Comparison of ENCODE assay signal across 23 cellular contexts in genomic region chr1:20728371-20729154, GRCh38. TPM values are rescaled to one million over a fixed set of nuclear protein-coding genes. Genes with fewer than 3 reads are reported as not detected.
DNase-seq lines count a peak whose midpoint lies in the region; ATAC-seq, FAIRE-seq and TF ChIP-seq lines count a peak whose summit lies in the region.
"Had no signal": no experiment of that assay in that cellular context is flagged by ENCODE, and none has a peak within 500 bp of the region (broad histone marks: within the 10 kb centered on the region; RNA-seq: fewer than 3 reads in every experiment).

No MANE protein-coding gene starts in this region.

- H3K4me3 Mint-ChIP-seq in activated CD4-positive, alpha-beta T cell treated with anti-CD3 and anti-CD28 coated beads, Interleukin-2, amount 10 ng/mL, durations not matched to agents 7 days and 5 days: no peak overlapping the region

- peaks cover 69% of the 10 kb centered on the region for H3K79me2 ChIP-seq in keratinocyte (ENCODE audit: control insufficient read depth, insufficient read depth, low read length)
- H3K79me2 ChIP-seq: parathyroid adenoma had no signal

- H3K4ac ChIP-seq in IMR-90 (ENCODE audit: low read depth, low read length): no peak overlapping the region

- H3K79me1 ChIP-seq in IMR-90 (ENCODE audit: low read depth in 1 of 2, low read length in 2 of 2): peaks cover 0 to 31% of the 10 kb centered on the region in 2 experiments; a peak in 2 of 4 replicates

- WGBS in IMR-90 (ENCODE audit: extremely low coverage in 2 of 2, insufficient read length in 1 of 2), 2 experiments: 74% methylated on average over 4 of the region's 9 CpGs; no CpG with 5 or more reads in 1 of the 2 experiments
- 83% methylated on average over 9 of the region's 9 CpGs for WGBS in testis, 2 donors

- no TSS peak for BruUV-seq in IMR-90 (replicated peaks; lab: Mats Ljungman, UMichigan)

- no peak overlapping the region for H3K56ac ChIP-seq in IMR-90 (ENCODE audit: extremely low read depth, insufficient read depth, low read length)

- H2BK120ac ChIP-seq in IMR-90 (ENCODE audit: low read depth, low read length): no peak overlapping the region

- H3K4me2 ChIP-seq in IMR-90 (ENCODE audit: low read depth, low read length) (no peak overlapping the region), keratinocyte (ENCODE audit: control insufficient read depth, extremely low read depth, insufficient read depth, low read depth, low read length) (peak overlapping the region; percentile 70)
- H3K4me2 ChIP-seq: smooth muscle cell had no signal

- H3K36me3 ChIP-seq in IMR-90 (ENCODE audit: control insufficient read depth, insufficient read depth, low read length): no peaks in the 10 kb centered on the region
- peaks cover 26 to 54% of the 10 kb centered on the region in 2 experiments for H3K36me3 ChIP-seq in keratinocyte (ENCODE audit: control insufficient read depth in 2 of 2, extremely low read depth in 1 of 2, insufficient read depth in 2 of 2, low read length in 2 of 2)
- H3K36me3 ChIP-seq in testis (ENCODE audit: low read depth, missing control alignments): no peaks in the 10 kb centered on the region
- H3K36me3 ChIP-seq: left ventricle myocardium inferior had no signal

- H4K20me1 ChIP-seq in IMR-90 (ENCODE audit: insufficient read depth, low read length) (no peaks in the 10 kb centered on the region; the same call in 1 of the 2 replicates), keratinocyte (ENCODE audit: control insufficient read depth, extremely low read depth, insufficient read depth, low read length) (peaks cover 5% of the 10 kb centered on the region)

- peak; percentile 20 for FAIRE-seq in keratinocyte (lab: Jason Lieb, UNC)
- FAIRE-seq: A204.1 had no signal

- H3K14ac ChIP-seq in IMR-90 (replicated peaks; ENCODE audit: low read depth, low read length): no peak overlapping the region

- TF ChIP-seq CTCF in IMR-90 (conservative IDR thresholded peaks at IDR 0.05; ENCODE audit: low read depth, low read length) (no peak), keratinocyte (optimal IDR thresholded peaks at IDR 0.05 in 1 of 3, IDR thresholded peaks at IDR 0.05 in 1 of 3, conservative IDR thresholded peaks at IDR 0.05 in 1 of 3; ENCODE audit: extremely low read depth in 1 of 3, insufficient read depth in 2 of 3, low read length in 3 of 3) (no peak), testis (IDR thresholded peaks at IDR 0.05) (no peak)

- no peak overlapping the region for H3K27ac ChIP-seq in IMR-90 (ENCODE audit: insufficient read depth, low read length)
- no peak overlapping the region for H3K27ac ChIP-seq in keratinocyte (ENCODE audit: control insufficient read depth, insufficient read depth, low read length)
- no peak overlapping the region for H3K27ac ChIP-seq in testis
- H3K27ac ChIP-seq: body of pancreas, C4-2B, foreskin keratinocyte, left ventricle myocardium inferior, parathyroid adenoma had no signal

- H2AK5ac ChIP-seq in IMR-90 (ENCODE audit: low read depth, low read length): no peak overlapping the region

- POLR2A ChIA-PET in activated CD4-positive, alpha-beta T cell treated with anti-CD3 and anti-CD28 coated beads, Interleukin-2, amount 10 ng/mL, durations not matched to agents 7 days and 5 days (lab: Charles Lee): no interaction called here
- POLR2A ChIA-PET in IMR-90 (lab: Charles Lee; ENCODE audit: unreplicated experiment): no interaction called here

- peak overlapping the region; percentile 8 for H2AK9ac ChIP-seq in IMR-90 (replicated peaks; ENCODE audit: low read depth, low read length, poor library complexity)

- TF ChIP-seq RAD21 in IMR-90 (IDR thresholded peaks at IDR 0.05; ENCODE audit: low read length): no peak

- H2BK15ac ChIP-seq in IMR-90 (ENCODE audit: low read depth, low read length): no peak overlapping the region

- no peaks in the 10 kb centered on the region for H3K36me3 Mint-ChIP-seq in activated CD4-positive, alpha-beta T cell treated with anti-CD3 and anti-CD28 coated beads, Interleukin-2, amount 10 ng/mL, durations not matched to agents 7 days and 5 days (ENCODE audit: low read depth)
- H3K36me3 Mint-ChIP-seq: activated naive CD4-positive, alpha-beta T cell treated with anti-CD3 and anti-CD28 coated beads, Interleukin-2, amount 50 U/mL, for 72 hours had no signal

- no peak overlapping the region for H3K18ac ChIP-seq in IMR-90 (ENCODE audit: low read depth, low read length)

- no peak for ATAC-seq in IMR-90 (ENCODE audit: low read depth)
- no peak for ATAC-seq in HG03432 (IDR thresholded peaks at IDR 0.05; ENCODE audit: unreplicated experiment)
- ATAC-seq: activated CD4-positive, CD25-positive, alpha-beta regulatory T cell treated with anti-CD3 and anti-CD28 coated beads, Interleukin-2, amount 50 U/mL, for 24 hours; activated naive CD4-positive, alpha-beta T cell treated with anti-CD3 and anti-CD28 coated beads, Interleukin-2, amount 50 U/mL, for 72 hours; body of pancreas; foreskin keratinocyte; HCT116 had no signal

- H3K9me1 ChIP-seq in IMR-90 (ENCODE audit: insufficient read depth, low read length): peaks cover 9% of the 10 kb centered on the region; the same call in 1 of the 2 replicates
- H3K9me1 ChIP-seq in keratinocyte (ENCODE audit: control insufficient read depth, extremely low read depth, insufficient read depth, low read length): peaks cover 6% of the 10 kb centered on the region

- H4K5ac ChIP-seq in IMR-90 (ENCODE audit: low read depth, low read length): no peak overlapping the region

- no peak overlapping the region for H3K4me3 ChIP-seq in IMR-90 (ENCODE audit: insufficient read depth, low read depth, low read length)
- peak overlapping the region in 2 of 3 experiments; percentile 69 to 75 for H3K4me3 ChIP-seq in keratinocyte (ENCODE audit: control insufficient read depth in 2 of 3, extremely low read depth in 1 of 3, insufficient read depth in 2 of 3, low read depth in 1 of 3, low read length in 3 of 3)
- no peak overlapping the region for H3K4me3 ChIP-seq in testis
- H3K4me3 ChIP-seq: body of pancreas, left ventricle myocardium inferior, smooth muscle cell had no signal

- TF ChIP-seq POLR2A in IMR-90 (IDR thresholded peaks at IDR 0.05; ENCODE audit: low read depth, low read length) (no peak), testis (IDR thresholded peaks at IDR 0.05) (no peak)

- H3K27me3 Mint-ChIP-seq in activated CD4-positive, alpha-beta T cell treated with anti-CD3 and anti-CD28 coated beads, Interleukin-2, amount 10 ng/mL, durations not matched to agents 7 days and 5 days: peaks cover 42% of the 10 kb centered on the region

- peaks cover 20% of the 10 kb centered on the region for H3K4me1 Mint-ChIP-seq in activated CD4-positive, alpha-beta T cell treated with anti-CD3 and anti-CD28 coated beads, Interleukin-2, amount 10 ng/mL, durations not matched to agents 7 days and 5 days

- H4K91ac ChIP-seq in IMR-90 (ENCODE audit: insufficient read depth, low read depth, low read length): no peak overlapping the region

- H3K9me3 Mint-ChIP-seq in activated CD4-positive, alpha-beta T cell treated with anti-CD3 and anti-CD28 coated beads, Interleukin-2, amount 10 ng/mL, durations not matched to agents 7 days and 5 days: no peaks in the 10 kb centered on the region
- H3K9me3 Mint-ChIP-seq: activated naive CD4-positive, alpha-beta T cell treated with anti-CD3 and anti-CD28 coated beads, Interleukin-2, amount 50 U/mL, for 72 hours had no signal

- DNase-seq in activated CD4-positive, alpha-beta T cell treated with anti-CD3 and anti-CD28 coated beads, Interleukin-2, amount 10 ng/mL, durations not matched to agents 7 days and 5 days: peak; percentile 4
- DNase-seq in activated CD4-positive, alpha-beta T cell treated with anti-CD3 and anti-CD28 coated beads for 4 hours: no peak
- DNase-seq in IMR-90: no peak
- no peak for DNase-seq in keratinocyte (ENCODE audit: low read depth, low spot score)
- DNase-seq in testis: peak; percentile 10
- DNase-seq in NCI-H146 treated with DMSO at 0.1 percent for 48 hours (lab: John Stamatoyannopoulos, UW; ENCODE audit: unreplicated experiment): no peak
- no peak for DNase-seq in NCI-H1436 treated with DMSO at 0.1 percent for 48 hours (lab: John Stamatoyannopoulos, UW)
- DNase-seq: body of pancreas, DMS79 treated with DMSO at 0.1 percent for 48 hours, foreskin keratinocyte, left ventricle myocardium inferior, NCI-H1694 treated with DMSO at 0.1 percent for 48 hours, NCI-H510A had no signal

- no peak overlapping the region for H2AFZ ChIP-seq in IMR-90 (replicated peaks; ENCODE audit: low read length, poor library complexity)
- H2AFZ ChIP-seq in keratinocyte (ENCODE audit: control insufficient read depth, low read length): no peak overlapping the region
- H2AFZ ChIP-seq: parathyroid adenoma had no signal

- H3K27me3 ChIP-seq in IMR-90 (ENCODE audit: control insufficient read depth, insufficient read depth, low read length): no peaks in the 10 kb centered on the region
- no peaks in the 10 kb centered on the region for H3K27me3 ChIP-seq in keratinocyte (ENCODE audit: control insufficient read depth, extremely low read depth, insufficient read depth, low read length)
- H3K27me3 ChIP-seq in testis: no peaks in the 10 kb centered on the region
- H3K27me3 ChIP-seq: foreskin keratinocyte had no signal

- no peak overlapping the region for H3K23ac ChIP-seq in IMR-90 (ENCODE audit: low read depth, low read length)

- no peaks in the 10 kb centered on the region for H3K9me3 ChIP-seq in IMR-90 (ENCODE audit: control insufficient read depth, insufficient read depth, low read length)
- peaks cover 2% of the 10 kb centered on the region for H3K9me3 ChIP-seq in keratinocyte (ENCODE audit: control insufficient read depth, low read depth, low read length)
- no peaks in the 10 kb centered on the region for H3K9me3 ChIP-seq in testis
- H3K9me3 ChIP-seq: body of pancreas, left ventricle myocardium inferior had no signal

- H4K8ac ChIP-seq in IMR-90 (ENCODE audit: low read depth in 2 of 2, low read length in 2 of 2): no peak overlapping the region

- H3K27ac Mint-ChIP-seq in activated CD4-positive, alpha-beta T cell treated with anti-CD3 and anti-CD28 coated beads, Interleukin-2, amount 10 ng/mL, durations not matched to agents 7 days and 5 days: no peak overlapping the region
- H3K27ac Mint-ChIP-seq: activated naive CD4-positive, alpha-beta T cell treated with anti-CD3 and anti-CD28 coated beads, Interleukin-2, amount 50 U/mL, for 72 hours had no signal

- H3K4me1 ChIP-seq in IMR-90 (ENCODE audit: control insufficient read depth, insufficient read depth, low read length) (peaks cover 11% of the 10 kb centered on the region), keratinocyte (ENCODE audit: control insufficient read depth, extremely low read depth, insufficient read depth, low read length) (peaks cover 61% of the 10 kb centered on the region), testis (peaks cover 15% of the 10 kb centered on the region)
- H3K4me1 ChIP-seq: parathyroid adenoma had no signal

- in situ Hi-C loops in IMR-90 (cut with MboI; ENCODE audit: low sequenced_read_pairs): no loop called here

- intact Hi-C loops in IMR-90 (cut with micrococcal nuclease): no loop called here
- intact Hi-C loops in testis (cut with DNase I; ENCODE audit: low total_unique reads): no loop called here

- CTCF ChIA-PET in activated CD4-positive, alpha-beta T cell treated with anti-CD3 and anti-CD28 coated beads, Interleukin-2, amount 10 ng/mL, durations not matched to agents 7 days and 5 days (lab: Charles Lee): interaction anchor here (2.5 kb wide), 1 partner anchor 11 kb away, joined by 10 read pairs; the partner anchor contains the start of gene KIF17
- CTCF ChIA-PET in IMR-90 (lab: Yijun Ruan, JAX): interaction anchor here (1.5 to 2.0 kb wide), 2 partner anchors 10 to 32 kb away, joined by 3 to 6 read pairs; no protein-coding TSS in a partner anchor

- no peak overlapping the region for H2BK5ac ChIP-seq in IMR-90 (ENCODE audit: low read depth, low read length, poor library complexity, severe bottlenecking)

- H3K9ac ChIP-seq in IMR-90 (ENCODE audit: low read depth, low read length) (no peak overlapping the region), keratinocyte (ENCODE audit: control insufficient read depth, extremely low read depth, insufficient read depth, low read length) (no peak overlapping the region)
- H3K9ac ChIP-seq: parathyroid adenoma had no signal

- no peak overlapping the region for H2BK20ac ChIP-seq in IMR-90 (ENCODE audit: low read depth, low read length)

- dilution Hi-C loops in IMR-90 (cut with HindIII; ENCODE audit: low sequenced_read_pairs, unreplicated experiment) (no loop called here), keratinocyte (cut with MboI; ENCODE audit: extremely low pct_ligation_motif_present, low sequenced_read_pairs) (no loop called here)

RNA-seq across cellular contexts. Expression of gene SH2D5, which starts 3.9 kb away (rescaled TPM):
- total RNA-seq in activated CD4-positive, alpha-beta T cell treated with anti-CD3 and anti-CD28 coated beads, Interleukin-2, amount 10 ng/mL, durations not matched to agents 7 days and 5 days: not detected
- total RNA-seq in IMR-90 (2012; rRNA removed): 6.7 and 7.2 TPM in 2 replicates
- polyA plus RNA-seq in IMR-90 (2012; rRNA removed): 13.5 and 14.4 TPM in 2 replicates
- polyA plus RNA-seq in IMR-90 (2012; cell fraction: cytosol; rRNA removed): 7.8 and 10.5 TPM in 2 replicates
- 48.2 and 69.5 TPM in 2 replicates for polyA plus RNA-seq in IMR-90 (2012; cell fraction: nucleus; rRNA removed; ENCODE audit: low replicate concordance)
- polyA plus RNA-seq in keratinocyte: 60.8 to 83.8 TPM (median 69.0 TPM) in 3 replicates
- 25.6 TPM for polyA plus RNA-seq in keratinocyte (2011; ENCODE audit: low read depth)
- 47.6 and 72.0 TPM in 2 replicates for polyA plus RNA-seq in keratinocyte (2011; cell fraction: cytosol; rRNA removed)
- 163 and 199 TPM in 2 replicates for polyA plus RNA-seq in keratinocyte (2011; cell fraction: nucleus; rRNA removed)
- polyA plus RNA-seq in keratinocyte (2012; ENCODE audit: low replicate concordance): 39.9 and 102 TPM in 2 replicates
- 41.1 to 72.9 TPM (median 42.6 TPM) in 3 replicates for polyA minus RNA-seq in keratinocyte
- 92.5 TPM for polyA minus RNA-seq in keratinocyte (2011; cell fraction: cytosol; rRNA and poly(A)+ RNA removed)
- 59.7 and 71.6 TPM in 2 replicates for polyA minus RNA-seq in keratinocyte (2011; cell fraction: nucleus; rRNA and poly(A)+ RNA removed)
- 1 to 10 TPM; 4.2 to 5.8 TPM for total RNA-seq in testis
- 5.1 TPM for polyA plus RNA-seq in testis (ENCODE audit: insufficient read depth, low read depth, low replicate concordance)
- total RNA-seq: body of pancreas, left ventricle myocardium inferior had no signal
- polyA plus RNA-seq: smooth muscle cell had no signal

RNA-seq across cellular contexts. Expression of gene KIF17, which starts 10.8 kb away (rescaled TPM):
- total RNA-seq in activated CD4-positive, alpha-beta T cell treated with anti-CD3 and anti-CD28 coated beads, Interleukin-2, amount 10 ng/mL, durations not matched to agents 7 days and 5 days: not detected
- total RNA-seq in IMR-90 (2012; rRNA removed): 4.5 and 4.7 TPM in 2 replicates
- polyA plus RNA-seq in IMR-90 (2012; rRNA removed): 5.7 and 6.5 TPM in 2 replicates
- 4.6 and 6.0 TPM in 2 replicates for polyA plus RNA-seq in IMR-90 (2012; cell fraction: cytosol; rRNA removed)
- 8.5 and 11.5 TPM in 2 replicates for polyA plus RNA-seq in IMR-90 (2012; cell fraction: nucleus; rRNA removed; ENCODE audit: low replicate concordance)
- polyA plus RNA-seq in keratinocyte: 0.90 to 1.2 TPM (median 1.1 TPM) in 3 replicates
- 5.8 TPM for polyA plus RNA-seq in keratinocyte (2011; ENCODE audit: low read depth)
- 0.40 and 0.81 TPM in 2 replicates for polyA plus RNA-seq in keratinocyte (2011; cell fraction: cytosol; rRNA removed)
- 3.9 and 4.5 TPM in 2 replicates for polyA plus RNA-seq in keratinocyte (2011; cell fraction: nucleus; rRNA removed)
- polyA plus RNA-seq in keratinocyte (2012; ENCODE audit: low replicate concordance): 1.1 and 2.6 TPM in 2 replicates
- 0.59 to 1.5 TPM (median 1.2 TPM) in 3 replicates for polyA minus RNA-seq in keratinocyte
- polyA minus RNA-seq in keratinocyte (2011; cell fraction: cytosol; rRNA and poly(A)+ RNA removed): 1.7 TPM
- 2.2 and 2.6 TPM in 2 replicates for polyA minus RNA-seq in keratinocyte (2011; cell fraction: nucleus; rRNA and poly(A)+ RNA removed)
- 10 to 100 TPM; 36.1 to 80.2 TPM for total RNA-seq in testis
- 54.1 TPM for polyA plus RNA-seq in testis (ENCODE audit: insufficient read depth, low read depth, low replicate concordance)
- total RNA-seq: HT-29; T-helper 2 cell treated with Interferon-gamma antibody and Interleukin-4, amounts not matched to agents 100 ng/mL and 5 ng/mL, for 36 hours had no signal

RNA-seq across cellular contexts. Expression of gene HP1BP3, which starts 58.5 kb away (rescaled TPM):
- 100 to 1,000 TPM; 369 to 407 TPM for total RNA-seq in activated CD4-positive, alpha-beta T cell treated with anti-CD3 and anti-CD28 coated beads, Interleukin-2, amount 10 ng/mL, durations not matched to agents 7 days and 5 days
- 88.4 and 111 TPM in 2 replicates for total RNA-seq in IMR-90 (2012; rRNA removed)
- polyA plus RNA-seq in IMR-90 (2012; rRNA removed): 146 and 151 TPM in 2 replicates
- 53.0 and 110 TPM in 2 replicates for polyA plus RNA-seq in IMR-90 (2012; cell fraction: cytosol; rRNA removed)
- polyA plus RNA-seq in IMR-90 (2012; cell fraction: nucleus; rRNA removed; ENCODE audit: low replicate concordance): 75.3 and 282 TPM in 2 replicates
- 92.8 to 156 TPM (median 148 TPM) in 3 replicates for polyA plus RNA-seq in keratinocyte
- 100 TPM for polyA plus RNA-seq in keratinocyte (2011; ENCODE audit: low read depth)
- 74.7 and 79.8 TPM in 2 replicates for polyA plus RNA-seq in keratinocyte (2011; cell fraction: cytosol; rRNA removed)
- polyA plus RNA-seq in keratinocyte (2011; cell fraction: nucleus; rRNA removed): 271 and 303 TPM in 2 replicates
- 69.7 and 97.5 TPM in 2 replicates for polyA plus RNA-seq in keratinocyte (2012; ENCODE audit: low replicate concordance)
- 19.4 to 82.1 TPM (median 25.5 TPM) in 3 replicates for polyA minus RNA-seq in keratinocyte
- 83.1 TPM for polyA minus RNA-seq in keratinocyte (2011; cell fraction: cytosol; rRNA and poly(A)+ RNA removed)
- 57.1 and 94.3 TPM in 2 replicates for polyA minus RNA-seq in keratinocyte (2011; cell fraction: nucleus; rRNA and poly(A)+ RNA removed)
- 100 to 1,000 TPM; 347 to 401 TPM for total RNA-seq in testis
- 165 TPM for polyA plus RNA-seq in testis (ENCODE audit: insufficient read depth, low read depth, low replicate concordance)

Comparison
In these comparisons a context has a peak if more than half of its experiments do, and no peak if none do; other contexts are left out.
1. DNase-seq: peak in activated CD4-positive, alpha-beta T cell treated with anti-CD3 and anti-CD28 coated beads, Interleukin-2, amount 10 ng/mL, durations not matched to agents 7 days and 5 days (single experiment) and testis (single experiment); none in activated CD4-positive, alpha-beta T cell treated with anti-CD3 and anti-CD28 coated beads for 4 hours (0 of 2), IMR-90 (single experiment), keratinocyte (single experiment), NCI-H146 treated with DMSO at 0.1 percent for 48 hours (single experiment) and NCI-H1436 treated with DMSO at 0.1 percent for 48 hours (single experiment).
2. H3K4me3 ChIP-seq: peak in keratinocyte (2 of 3); none in IMR-90 (single experiment) and testis (0 of 2).